18 cellular contexts compared by ENCODE assay signal in genomic region chr10:12750526-12751201, GRCh38.
"Had no signal": no experiment of that assay in that cellular context is flagged by ENCODE, and none has a peak within 500 bp of the region (broad histone marks: within the 10 kb centered on the region; RNA-seq: fewer than 3 reads in every experiment).

No MANE protein-coding gene starts in this region.

- H3K36me3 ChIP-seq: ascending aorta had no signal

- H3K9me3 Mint-ChIP-seq: activated naive CD8-positive, alpha-beta T cell treated with anti-CD3 and anti-CD28 coated beads, Interleukin-2, amount 10 ng/mL, durations not matched to agents 7 days and 5 days; activated T-cell treated with anti-CD3 and anti-CD28 coated beads, Interleukin-2, amount 50 U/mL, for 24 hours; dendritic cell treated with granulocyte-macrophage colony-stimulating factor and Interleukin-4, amounts not matched to agents 40 ng/mL and 50 ng/mL, for 4 days; effector memory CD8-positive, alpha-beta T cell; immature natural killer cell; natural killer cell treated with Interleukin-12 subunit alpha and Interleukin-12 subunit beta and Interleukin-15 and Interleukin-18, amount 100 ng/mL, for 72 hours; stimulated activated naive CD8-positive, alpha-beta T cell treated with anti-CD3 and anti-CD28 coated beads, Interleukin-15, amount 100 ng/mL, for 72 hours had no signal

- H3K4me3 ChIP-seq: ascending aorta, lung, testis had no signal

- H3K36me3 Mint-ChIP-seq: activated CD8-positive, alpha-beta memory T cell treated with anti-CD3 and anti-CD28 coated beads, Interleukin-2, amount 10 ng/mL, durations not matched to agents 7 days and 5 days; activated naive CD8-positive, alpha-beta T cell treated with anti-CD3 and anti-CD28 coated beads, Interleukin-2, amount 10 ng/mL, durations not matched to agents 7 days and 5 days; natural killer cell treated with Interleukin-12 subunit alpha and Interleukin-12 subunit beta and Interleukin-15 and Interleukin-18, amount 100 ng/mL, for 72 hours had no signal

- ATAC-seq: activated CD8-positive, alpha-beta memory T cell treated with anti-CD3 and anti-CD28 coated beads, Interleukin-2, amount 10 ng/mL, durations not matched to agents 7 days and 5 days; effector memory CD8-positive, alpha-beta T cell; natural killer cell treated with Interleukin-12 subunit alpha and Interleukin-12 subunit beta and Interleukin-15 and Interleukin-18, amount 100 ng/mL, for 72 hours; stimulated activated naive CD8-positive, alpha-beta T cell treated with anti-CD3 and anti-CD28 coated beads, Interleukin-15, amount 100 ng/mL, for 72 hours had no signal

- H3K4me1 Mint-ChIP-seq: activated CD8-positive, alpha-beta memory T cell treated with anti-CD3 and anti-CD28 coated beads, Interleukin-2, amount 10 ng/mL, durations not matched to agents 7 days and 5 days; activated naive CD8-positive, alpha-beta T cell treated with anti-CD3 and anti-CD28 coated beads, Interleukin-2, amount 10 ng/mL, durations not matched to agents 7 days and 5 days; stimulated activated naive CD8-positive, alpha-beta T cell treated with anti-CD3 and anti-CD28 coated beads, Interleukin-15, amount 100 ng/mL, for 72 hours had no signal

- H3K9me3 ChIP-seq: ascending aorta, testis had no signal

- H3K27ac Mint-ChIP-seq: activated CD8-positive, alpha-beta memory T cell treated with anti-CD3 and anti-CD28 coated beads, Interleukin-2, amount 10 ng/mL, durations not matched to agents 7 days and 5 days; activated naive CD8-positive, alpha-beta T cell treated with anti-CD3 and anti-CD28 coated beads, Interleukin-2, amount 10 ng/mL, durations not matched to agents 7 days and 5 days; activated T-cell treated with anti-CD3 and anti-CD28 coated beads, Interleukin-2, amount 50 U/mL, for 24 hours; dendritic cell treated with granulocyte-macrophage colony-stimulating factor and Interleukin-4, amounts not matched to agents 40 ng/mL and 50 ng/mL, for 4 days; effector memory CD8-positive, alpha-beta T cell; immature natural killer cell; natural killer cell treated with Interleukin-12 subunit alpha and Interleukin-12 subunit beta and Interleukin-15 and Interleukin-18, amount 100 ng/mL, for 72 hours had no signal

- DNase-seq: activated CD4-positive, alpha-beta T cell treated with anti-CD3 and anti-CD28 coated beads, Interleukin-2, amount 50 U/mL, for 48 hours; activated CD4-positive, CD25-positive, alpha-beta regulatory T cell treated with anti-CD3 and anti-CD28 coated beads, Interleukin-2, amount 50 U/mL, for 72 hours; activated CD8-positive, alpha-beta memory T cell treated with anti-CD3 and anti-CD28 coated beads, Interleukin-2, amount 10 ng/mL, durations not matched to agents 7 days and 5 days; activated effector memory CD4-positive, alpha-beta T cell treated with anti-CD3 and anti-CD28 coated beads, Interleukin-2, amount 50 U/mL, for 16 hours; activated naive CD8-positive, alpha-beta T cell treated with anti-CD3 and anti-CD28 coated beads, Interleukin-2, amount 10 ng/mL, durations not matched to agents 7 days and 5 days; activated T-cell treated with anti-CD3 and anti-CD28 coated beads, Interleukin-2, amount 50 U/mL, for 24 hours; central memory CD4-positive, alpha-beta T cell; effector memory CD8-positive, alpha-beta T cell; immature natural killer cell; retina; stimulated activated CD4-positive, alpha-beta T cell treated with anti-CD3 and anti-CD28 coated beads, Interleukin-15, amount 100 ng/mL, for 24 hours; stimulated activated CD4-positive, alpha-beta T cell treated with anti-CD3 and anti-CD28 coated beads, Interleukin-4, amount 100 ng/mL, for 24 hours; stimulated activated naive CD8-positive, alpha-beta T cell treated with anti-CD3 and anti-CD28 coated beads, Interleukin-15, amount 100 ng/mL, for 72 hours; testis had no signal

- H3K27me3 Mint-ChIP-seq: activated CD8-positive, alpha-beta memory T cell treated with anti-CD3 and anti-CD28 coated beads, Interleukin-2, amount 10 ng/mL, durations not matched to agents 7 days and 5 days; activated naive CD8-positive, alpha-beta T cell treated with anti-CD3 and anti-CD28 coated beads, Interleukin-2, amount 10 ng/mL, durations not matched to agents 7 days and 5 days; activated T-cell treated with anti-CD3 and anti-CD28 coated beads, Interleukin-2, amount 50 U/mL, for 24 hours; dendritic cell treated with granulocyte-macrophage colony-stimulating factor and Interleukin-4, amounts not matched to agents 40 ng/mL and 50 ng/mL, for 4 days; effector memory CD8-positive, alpha-beta T cell; natural killer cell treated with Interleukin-12 subunit alpha and Interleukin-12 subunit beta and Interleukin-15 and Interleukin-18, amount 100 ng/mL, for 72 hours; stimulated activated naive CD8-positive, alpha-beta T cell treated with anti-CD3 and anti-CD28 coated beads, Interleukin-15, amount 100 ng/mL, for 72 hours had no signal

- H3K4me3 Mint-ChIP-seq: activated CD8-positive, alpha-beta memory T cell treated with anti-CD3 and anti-CD28 coated beads, Interleukin-2, amount 10 ng/mL, durations not matched to agents 7 days and 5 days; activated naive CD8-positive, alpha-beta T cell treated with anti-CD3 and anti-CD28 coated beads, Interleukin-2, amount 10 ng/mL, durations not matched to agents 7 days and 5 days; activated T-cell treated with anti-CD3 and anti-CD28 coated beads, Interleukin-2, amount 50 U/mL, for 24 hours; dendritic cell treated with granulocyte-macrophage colony-stimulating factor and Interleukin-4, amounts not matched to agents 40 ng/mL and 50 ng/mL, for 4 days; effector memory CD8-positive, alpha-beta T cell; immature natural killer cell; natural killer cell treated with Interleukin-12 subunit alpha and Interleukin-12 subunit beta and Interleukin-15 and Interleukin-18, amount 100 ng/mL, for 72 hours; stimulated activated naive CD8-positive, alpha-beta T cell treated with anti-CD3 and anti-CD28 coated beads, Interleukin-15, amount 100 ng/mL, for 72 hours had no signal

- H3K4me1 ChIP-seq: testis had no signal
